ENCODE assay signal across 14 cellular contexts in genomic region chr6:16619777-16620176, GRCh38.
"Had no signal": no experiment of that assay in that cellular context is flagged by ENCODE, and none has a peak within 500 bp of the region (broad histone marks: within the 10 kb centered on the region; RNA-seq: fewer than 3 reads in every experiment).

No MANE protein-coding gene starts in this region.

- FAIRE-seq: colon, endometrium, keratinocyte had no signal

- H3K4me3 Mint-ChIP-seq: activated naive CD4-positive, alpha-beta T cell treated with anti-CD3 and anti-CD28 coated beads, Interleukin-2, amount 50 U/mL, for 24 hours; stimulated activated naive CD8-positive, alpha-beta T cell treated with anti-CD3 and anti-CD28 coated beads, Interleukin-15, Interleukin-2, amounts not matched to agents 100 ng/mL and 50 ng/mL, for 24 hours; type B pancreatic cell had no signal

- H3K36me3 ChIP-seq: left ventricle myocardium inferior, suprapubic skin, WERI-Rb-1 had no signal

- H3K4me2 ChIP-seq: smooth muscle cell had no signal

- H3K9me3 ChIP-seq: left ventricle myocardium inferior, suprapubic skin had no signal

- H3K27ac Mint-ChIP-seq: progenitor cell of endocrine pancreas; stimulated activated naive CD8-positive, alpha-beta T cell treated with anti-CD3 and anti-CD28 coated beads, Interleukin-15, Interleukin-2, amounts not matched to agents 100 ng/mL and 50 ng/mL, for 24 hours; type B pancreatic cell had no signal

- H3K9me3 Mint-ChIP-seq: activated naive CD4-positive, alpha-beta T cell treated with anti-CD3 and anti-CD28 coated beads, Interleukin-2, amount 50 U/mL, for 24 hours; stimulated activated naive CD8-positive, alpha-beta T cell treated with anti-CD3 and anti-CD28 coated beads, Interleukin-15, Interleukin-2, amounts not matched to agents 100 ng/mL and 50 ng/mL, for 24 hours; type B pancreatic cell had no signal

- H3K4me3 ChIP-seq: left ventricle myocardium inferior, smooth muscle cell, suprapubic skin had no signal

- DNase-seq: activated effector memory CD4-positive, alpha-beta T cell treated with anti-CD3 and anti-CD28 coated beads, Interleukin-2, amount 50 U/mL, for 16 hours; amniotic stem cell; left ventricle myocardium inferior; right cardiac atrium; WERI-Rb-1 had no signal

- H3K27me3 ChIP-seq: suprapubic skin had no signal

- ATAC-seq: right cardiac atrium had no signal

- H3K27ac ChIP-seq: left ventricle myocardium inferior, suprapubic skin, WERI-Rb-1 had no signal

- H3K27me3 Mint-ChIP-seq: activated naive CD4-positive, alpha-beta T cell treated with anti-CD3 and anti-CD28 coated beads, Interleukin-2, amount 50 U/mL, for 24 hours; progenitor cell of endocrine pancreas; stimulated activated naive CD8-positive, alpha-beta T cell treated with anti-CD3 and anti-CD28 coated beads, Interleukin-15, Interleukin-2, amounts not matched to agents 100 ng/mL and 50 ng/mL, for 24 hours; type B pancreatic cell had no signal
